ENCODE assay signal across 8 cellular contexts in the genomic region with DNA sequence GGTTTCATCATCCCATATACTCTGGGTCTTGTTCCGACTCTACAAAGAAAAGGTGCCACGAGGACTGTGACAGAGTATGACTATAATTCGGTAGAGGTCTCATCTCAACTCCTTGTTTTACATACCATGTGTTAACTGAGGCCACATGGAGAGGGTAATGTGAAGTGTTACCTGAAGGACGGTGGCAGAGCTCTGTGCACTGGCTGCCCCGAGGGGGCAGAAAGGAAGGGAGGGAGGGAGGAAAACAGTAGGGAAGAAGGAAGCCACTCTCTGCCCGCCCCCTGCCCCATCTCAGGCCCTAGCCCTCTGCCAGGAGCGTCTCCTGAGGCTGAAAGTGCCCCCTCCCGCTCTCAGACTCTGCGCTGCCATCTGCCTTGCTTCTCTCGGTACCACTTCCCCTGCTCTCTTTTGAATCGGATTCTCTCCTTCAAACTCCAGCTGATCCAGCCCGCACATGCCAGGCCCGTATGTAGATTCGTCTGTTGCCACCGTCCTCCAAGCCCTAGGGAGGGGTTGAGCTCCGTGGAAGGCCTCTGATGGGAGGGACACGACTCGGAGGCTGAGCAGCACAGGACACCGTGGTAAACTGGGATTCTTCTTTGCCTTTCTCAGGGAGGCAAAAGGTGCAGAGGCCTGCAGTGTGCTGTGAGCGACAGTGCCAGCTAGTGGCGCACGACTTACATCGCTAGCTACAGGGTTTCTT.
DNase-seq lines count a peak whose midpoint lies in the region; ATAC-seq and TF ChIP-seq lines count a peak whose summit lies in the region.

No MANE protein-coding gene starts in this region.

- no peaks in the 10 kb centered on the region for H3K27me3 ChIP-seq in CD4-positive, alpha-beta T cell (ENCODE audit: control insufficient read depth, insufficient read depth, low read length)

- DNase-seq in CD4-positive, alpha-beta T cell: peak; percentile 48 to 68 (median 60)
- DNase-seq in HCEC 1CT (peak; percentile 56), NOMO-1 (lab: John Stamatoyannopoulos, UW; ENCODE audit: unreplicated experiment in 2 of 2) (peak; percentile 62 to 84), activated T-cell treated with anti-CD3 and anti-CD28 coated beads for 48 hours (ENCODE audit: low read depth) (peak; percentile 55), fibroblast of gingiva (ENCODE audit: low read depth) (peak; percentile 78)
- DNase-seq in naive thymus-derived CD8-positive, alpha-beta T cell: peak; percentile 44 to 84 (median 63)
- DNase-seq in stimulated activated CD8-positive, alpha-beta memory T cell treated with anti-CD3 and anti-CD28 coated beads, Interleukin-7, amount 100 ng/mL, for 4 hours (ENCODE audit: low read depth in 2 of 2): peak; percentile 42 to 54

- ATAC-seq in CD4-positive, alpha-beta T cell (ENCODE audit: poor library complexity): peak; percentile 99
- ATAC-seq in naive thymus-derived CD8-positive, alpha-beta T cell: peak; percentile 98 to 99
- ATAC-seq in GM18517 (IDR thresholded peaks at IDR 0.05; ENCODE audit: unreplicated experiment): no peak

- H3K4me3 Mint-ChIP-seq in CD4-positive, alpha-beta T cell: peak overlapping the region; percentile 88
- peak overlapping the region; percentile 81 to 96 (median 92) for H3K4me3 Mint-ChIP-seq in naive thymus-derived CD8-positive, alpha-beta T cell

- H3K27me3 Mint-ChIP-seq in CD4-positive, alpha-beta T cell: peaks cover 15% of the 10 kb centered on the region
- peaks cover 0 to 8% (median 6%) of the 10 kb centered on the region in 5 donors for H3K27me3 Mint-ChIP-seq in naive thymus-derived CD8-positive, alpha-beta T cell

- POLR2A ChIA-PET in CD4-positive, alpha-beta T cell (lab: Charles Lee): interaction anchor here (0.6 to 2.1 kb wide), 7 partner anchors 72 to 202 kb away, joined by 3 to 7 read pairs (median 3); no protein-coding TSS in a partner anchor
- POLR2A ChIA-PET in naive thymus-derived CD8-positive, alpha-beta T cell (lab: Charles Lee): interaction anchor here (1.1 to 1.5 kb wide), 3 partner anchors 72 to 150 kb away, joined by 6 to 14 read pairs (median 6); partner anchors contain the start of gene ATP10A

- no peaks in the 10 kb centered on the region for H3K9me3 ChIP-seq in CD4-positive, alpha-beta T cell (ENCODE audit: control insufficient read depth, low read length)

- H3K36me3 Mint-ChIP-seq in CD4-positive, alpha-beta T cell (ENCODE audit: low read depth): no peaks in the 10 kb centered on the region
- H3K36me3 Mint-ChIP-seq in naive thymus-derived CD8-positive, alpha-beta T cell: peaks cover 2 to 15% (median 8%) of the 10 kb centered on the region in 3 donors

- CTCF ChIA-PET in CD4-positive, alpha-beta T cell (lab: Charles Lee): interaction anchor here (0.5 to 1.7 kb wide), 20 partner anchors 10 to 212 kb away, joined by 3 to 11 read pairs (median 3); no protein-coding TSS in a partner anchor

- peaks cover 9% of the 10 kb centered on the region for H3K9me3 Mint-ChIP-seq in CD4-positive, alpha-beta T cell
- peaks cover 0 to 16% (median 11%) of the 10 kb centered on the region in 9 donors for H3K9me3 Mint-ChIP-seq in naive thymus-derived CD8-positive, alpha-beta T cell

- H3K4me1 Mint-ChIP-seq in CD4-positive, alpha-beta T cell (ENCODE audit: low read depth): peaks cover 4% of the 10 kb centered on the region
- peaks cover 5 to 10% (median 6%) of the 10 kb centered on the region in 4 donors for H3K4me1 Mint-ChIP-seq in naive thymus-derived CD8-positive, alpha-beta T cell

- H3K27ac Mint-ChIP-seq in CD4-positive, alpha-beta T cell: no peak overlapping the region
- peak overlapping the region in 8 of 10 donors; percentile 32 to 94 (median 79) for H3K27ac Mint-ChIP-seq in naive thymus-derived CD8-positive, alpha-beta T cell

- H3K27ac ChIP-seq in CD4-positive, alpha-beta T cell (ENCODE audit: low read depth, low read length): no peak overlapping the region

- TF ChIP-seq CTCF in CD4-positive, alpha-beta T cell (IDR thresholded peaks at IDR 0.05): peak; percentile 79

- intact Hi-C loops in CD4-positive, alpha-beta T cell (cut with DNase I, micrococcal nuclease): loop anchor here (1.0 to 10.0 kb wide), 8 partner anchors 79 to 429 kb away; no protein-coding TSS in a partner anchor
